22 cellular contexts compared by ENCODE assay signal in the genomic region with DNA sequence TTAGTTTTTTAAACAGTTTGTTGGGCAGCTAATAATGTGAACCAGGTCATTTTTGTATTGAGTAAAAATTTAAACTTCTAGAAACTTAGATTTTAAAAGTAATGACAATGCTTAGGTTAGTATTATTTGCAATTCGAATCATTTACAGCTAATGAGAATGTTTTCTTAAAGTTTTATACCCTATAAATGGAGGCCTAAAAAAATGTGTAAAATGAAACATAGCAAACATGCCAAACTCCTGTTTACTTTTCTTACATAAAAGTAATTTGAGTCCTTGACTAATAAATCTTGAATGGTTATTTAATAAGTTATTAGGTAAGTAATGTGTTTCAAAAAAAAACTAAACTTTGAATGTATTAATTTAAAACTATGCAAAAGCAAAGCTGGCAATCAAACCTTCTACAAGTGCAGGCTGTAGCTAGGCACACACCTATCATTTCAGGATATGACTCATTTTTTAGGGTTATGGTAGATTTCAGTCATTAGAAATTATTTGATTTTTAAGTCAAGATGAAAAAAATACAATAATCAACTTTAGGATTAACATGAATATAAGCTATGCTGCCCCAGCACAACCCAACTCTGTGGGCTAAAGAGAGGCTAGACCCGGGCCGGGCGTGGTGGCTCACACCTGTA. TPM values are rescaled to one million over a fixed set of nuclear protein-coding genes. Genes with fewer than 3 reads are reported as not detected.
DNase-seq lines count a peak whose midpoint lies in the region; ATAC-seq, FAIRE-seq and TF ChIP-seq lines count a peak whose summit lies in the region.
"Had no signal": no experiment of that assay in that cellular context is flagged by ENCODE, and none has a peak within 500 bp of the region (broad histone marks: within the 10 kb centered on the region; RNA-seq: fewer than 3 reads in every experiment).

No MANE protein-coding gene starts in this region.

- no peak for TF ChIP-seq EP300 in stomach (IDR thresholded peaks at IDR 0.05)

- TF ChIP-seq POLR2A in stomach (IDR thresholded peaks at IDR 0.05) = no peak

- 0 out of 2 replicates have a peak, but pooled peaks cover 8% of the 10 kb centered on the region for H4K20me1 ChIP-seq in PC-3 (ENCODE audit: low read length)
- peaks cover 37% of the 10 kb centered on the region for H4K20me1 ChIP-seq in osteoblast (ENCODE audit: insufficient read depth, low read length)

- ATAC-seq in activated CD4-positive, CD25-positive, alpha-beta regulatory T cell treated with anti-CD3 and anti-CD28 coated beads, Interleukin-2, amount 50 U/mL, for 24 hours = peak; percentile 63 to 65
- peak; percentile 65 for ATAC-seq in PC-3
- ATAC-seq in GM21526 (IDR thresholded peaks at IDR 0.05; ENCODE audit: low FRiP score, unreplicated experiment) = no peak
- ATAC-seq: GM23338, SK-N-SH treated with all-trans-retinoic acid at 6 μM for 48 hours had no signal

- H3K9me3 ChIP-seq in PC-3 (ENCODE audit: low read length) (no peaks in the 10 kb centered on the region), osteoblast (ENCODE audit: low read depth, low read length) (no peaks in the 10 kb centered on the region), stomach (no peaks in the 10 kb centered on the region)

- no peak for DNase-seq in activated CD4-positive, CD25-positive, alpha-beta regulatory T cell (lab: John Stamatoyannopoulos, UW)
- DNase-seq in PC-3 = peak; percentile 37
- peak; percentile 53 for DNase-seq in bronchial epithelial cell (ENCODE audit: low read depth)
- peak; percentile 34 for DNase-seq in osteoblast (ENCODE audit: insufficient read length, low spot score, missing footprints)
- no peak for DNase-seq in stomach
- no peak for DNase-seq in HuH-7 (ENCODE audit: low spot score)
- DNase-seq: 8988T, HCEC 1CT, IMR-90, NCI-H1417 treated with DMSO at 0.1 percent for 48 hours, NCI-H187, NCI-H446, NCI-H526 treated with DMSO at 0.1 percent for 48 hours, PC-9, RPMI8226, SIG-M5 had no signal

- H3K27ac ChIP-seq in PC-3 (ENCODE audit: low read length) (peak overlapping the region; percentile 1; the same call in 1 of the 2 replicates), osteoblast (ENCODE audit: low read depth, low read length) (no peak overlapping the region), stomach (no peak overlapping the region)
- H3K27ac ChIP-seq: KMS-11, PC-9 had no signal

- H3F3A ChIP-seq in PC-3 (ENCODE audit: low read length, unreplicated experiment) = no peaks in the 10 kb centered on the region

- H2AFZ ChIP-seq in PC-3 (ENCODE audit: low read length) = no peak overlapping the region
- H2AFZ ChIP-seq in osteoblast (ENCODE audit: low read length) = no peak overlapping the region
- H2AFZ ChIP-seq: GM23338, PC-9 had no signal

- intact Hi-C loops in PC-3 (cut with micrococcal nuclease) (loop anchor here (2.0 to 10.0 kb wide), 3 partner anchors 15 to 363 kb away; a partner anchor contains a TSS), stomach (cut with DNase I; ENCODE audit: low total_unique reads) (no loop called here)

- H3K79me2 ChIP-seq in PC-3 (ENCODE audit: low read length) (peaks cover 93% of the 10 kb centered on the region), osteoblast (ENCODE audit: insufficient read depth, low read length) (peaks cover 44% of the 10 kb centered on the region)

- no peak for FAIRE-seq in bronchial epithelial cell (lab: Jason Lieb, UNC)
- FAIRE-seq: GM12878 had no signal

- CTCF ChIA-PET in PC-3 (lab: Charles Lee) = interaction anchor here (0.6 kb wide), 1 partner anchor 80 kb away, joined by 3 read pairs; no protein-coding TSS in a partner anchor

- TF ChIP-seq CTCF in PC-3 (conservative IDR thresholded peaks at IDR 0.05; ENCODE audit: low read depth, low read length) = no peak
- TF ChIP-seq CTCF in bronchial epithelial cell (IDR thresholded peaks at IDR 0.05; ENCODE audit: insufficient read depth, low read length, severe bottlenecking) = no peak
- no peak for TF ChIP-seq CTCF in osteoblast (IDR thresholded peaks at IDR 0.05; ENCODE audit: extremely low read depth, low read depth, low read length)
- no peak for TF ChIP-seq CTCF in stomach (IDR thresholded peaks at IDR 0.05)

- H3K4me2 ChIP-seq in PC-3 (ENCODE audit: low read length) = peak overlapping the region; percentile 29
- H3K4me2 ChIP-seq in osteoblast (ENCODE audit: insufficient read depth, low read length) = no peak overlapping the region
- H3K4me2 ChIP-seq: GM23338, KMS-11, PC-9 had no signal

- H3K36me3 ChIP-seq in PC-3 (ENCODE audit: low read depth, low read length) = no peaks in the 10 kb centered on the region; the same call in 1 of the 2 replicates
- no peaks in the 10 kb centered on the region for H3K36me3 ChIP-seq in bronchial epithelial cell (ENCODE audit: control insufficient read depth, insufficient read depth, low read length)
- H3K36me3 ChIP-seq in osteoblast (ENCODE audit: insufficient read depth, low read length) = no peaks in the 10 kb centered on the region
- H3K36me3 ChIP-seq in stomach = no peaks in the 10 kb centered on the region

- H3K4me1 ChIP-seq in PC-3 (ENCODE audit: insufficient read depth, low read length) = peaks cover 19% of the 10 kb centered on the region
- peaks cover 4% of the 10 kb centered on the region for H3K4me1 ChIP-seq in osteoblast (ENCODE audit: insufficient read depth, low read length)
- H3K4me1 ChIP-seq in stomach = peaks cover 0 to 16% (median 3%) of the 10 kb centered on the region in 4 donors

- H3K9ac ChIP-seq in PC-3 (ENCODE audit: low read length) = no peak overlapping the region
- H3K9ac ChIP-seq: KMS-11 had no signal

- H3K27me3 ChIP-seq in PC-3 (ENCODE audit: low read length) = no peaks in the 10 kb centered on the region
- no peaks in the 10 kb centered on the region for H3K27me3 ChIP-seq in bronchial epithelial cell (ENCODE audit: control insufficient read depth, insufficient read depth, low read length)
- H3K27me3 ChIP-seq in osteoblast (ENCODE audit: insufficient read depth, low read length) = no peaks in the 10 kb centered on the region
- H3K27me3 ChIP-seq in stomach = no peaks in the 10 kb centered on the region

- POLR2A ChIA-PET in PC-3 (lab: Charles Lee; ENCODE audit: unreplicated experiment) = interaction anchor here (0.6 kb wide), 1 partner anchor 302 kb away, joined by 4 read pairs; no protein-coding TSS in a partner anchor

- H3K9me2 ChIP-seq in PC-3 (replicated peaks; ENCODE audit: low read length) = no peaks in the 10 kb centered on the region

- no peak overlapping the region for H3K4me3 ChIP-seq in PC-3 (ENCODE audit: low read length)
- H3K4me3 ChIP-seq in bronchial epithelial cell (ENCODE audit: low read depth, low read length) = no peak overlapping the region
- H3K4me3 ChIP-seq in osteoblast (ENCODE audit: insufficient read depth, low read length) = no peak overlapping the region
- no peak overlapping the region for H3K4me3 ChIP-seq in stomach
- H3K4me3 ChIP-seq: GM12878, GM23338, PC-9 had no signal

- no TSS peak for BruUV-seq in PC-3 (replicated peaks; lab: Mats Ljungman, UMichigan)

- 76 to 86% (median 83%) methylated on average over 4 of the region's 4 CpGs for WGBS in stomach, 5 donors

RNA-seq across cellular contexts. Expression of a gene that starts 41.5 kb away (rescaled TPM):
- total RNA-seq in PC-3 (2014; rRNA removed) (98.3 and 117 TPM in 2 replicates), bronchial epithelial cell (131 and 142 TPM in 2 replicates), osteoblast (110 and 140 TPM in 2 replicates), stomach (100 to 1,000 TPM in 1 of 5 donors, 10 to 100 TPM in 4; 15.8 to 156 (median 42.6) TPM)
- 10 to 100 TPM; 10.5 to 59.3 (median 18.9) TPM for polyA plus RNA-seq in stomach

Comparison
In these comparisons a context has a peak if more than half of its experiments do, and no peak if none do; other contexts are left out.
1. DNase-seq: peak in PC-3 (single experiment), bronchial epithelial cell (single experiment) and osteoblast (single experiment); none in activated CD4-positive, CD25-positive, alpha-beta regulatory T cell (0 of 4), stomach (single experiment) and HuH-7 (single experiment).